14 cellular contexts compared by ENCODE assay signal in genomic region chr2:62870966-62871365, GRCh38.
DNase-seq lines count a peak whose midpoint lies in the region; ATAC-seq, FAIRE-seq and TF ChIP-seq lines count a peak whose summit lies in the region.
"Had no signal": no experiment of that assay in that cellular context is flagged by ENCODE, and none has a peak within 500 bp of the region (broad histone marks: within the 10 kb centered on the region; RNA-seq: fewer than 3 reads in every experiment).

No MANE protein-coding gene starts in this region.

- H4K8ac ChIP-seq in IMR-90 (ENCODE audit: low read depth in 2 of 2, low read length in 2 of 2), result no peak overlapping the region

- no peak overlapping the region for H2BK120ac ChIP-seq in IMR-90 (ENCODE audit: low read depth, low read length)

- H2BK5ac ChIP-seq in IMR-90 (ENCODE audit: low read depth, low read length, poor library complexity, severe bottlenecking), result no peak overlapping the region

- H3K18ac ChIP-seq in IMR-90 (ENCODE audit: low read depth, low read length), result no peak overlapping the region

- no peak overlapping the region for H2AK9ac ChIP-seq in IMR-90 (replicated peaks; ENCODE audit: low read depth, low read length, poor library complexity)

- peaks cover 4 to 13% (median 8%) of the 10 kb centered on the region in 6 donors for H3K9me3 Mint-ChIP-seq in immature natural killer cell

- FAIRE-seq in GM12878 (lab: Jason Lieb, UNC), result peak; percentile 41

- H3K4me3 ChIP-seq in IMR-90 (ENCODE audit: insufficient read depth, low read depth, low read length), result no peak overlapping the region
- no peak overlapping the region for H3K4me3 ChIP-seq in GM12878
- H3K4me3 ChIP-seq in esophagus squamous epithelium, result no peak overlapping the region
- no peak overlapping the region for H3K4me3 ChIP-seq in right atrium auricular region
- no peak overlapping the region for H3K4me3 ChIP-seq in effector memory CD4-positive, alpha-beta T cell (ENCODE audit: insufficient read depth, low read depth, low read length, poor library complexity, severe bottlenecking)
- H3K4me3 ChIP-seq: GM23248 had no signal

- H3K9me1 ChIP-seq in IMR-90 (ENCODE audit: insufficient read depth, low read length), result no peaks in the 10 kb centered on the region

- H4K5ac ChIP-seq in IMR-90 (ENCODE audit: low read depth, low read length), result no peak overlapping the region

- dilution Hi-C loops in IMR-90 (cut with HindIII; ENCODE audit: low sequenced_read_pairs, unreplicated experiment), result no loop called here

- peaks cover 7% of the 10 kb centered on the region for H3K36me3 ChIP-seq in IMR-90 (ENCODE audit: control insufficient read depth, insufficient read depth, low read length)
- H3K36me3 ChIP-seq in GM12878 (ENCODE audit: control insufficient read depth in 2 of 2, insufficient read depth in 2 of 2, low read length in 1 of 2), result peaks cover 3 to 4% of the 10 kb centered on the region in 2 experiments; a peak in 2 of 4 replicates
- peaks cover 3 to 57% (median 6%) of the 10 kb centered on the region in 3 donors for H3K36me3 ChIP-seq in esophagus squamous epithelium
- H3K36me3 ChIP-seq in right atrium auricular region, result peaks cover 12% of the 10 kb centered on the region
- peaks cover 3% of the 10 kb centered on the region for H3K36me3 ChIP-seq in effector memory CD4-positive, alpha-beta T cell (ENCODE audit: control insufficient read depth, insufficient read depth, low read length)

- TF ChIP-seq EP300 in GM12878 (IDR thresholded peaks at IDR 0.05; ENCODE audit: borderline replicate concordance in 1 of 2, control insufficient read depth in 1 of 2, low read depth in 2 of 2, low read length in 2 of 2), result no peak

- H3K4me2 ChIP-seq in IMR-90 (ENCODE audit: low read depth, low read length), result no peak overlapping the region
- no peak overlapping the region for H3K4me2 ChIP-seq in GM12878 (ENCODE audit: control insufficient read depth, insufficient read depth)

- TF ChIP-seq RAD21 in IMR-90 (IDR thresholded peaks at IDR 0.05; ENCODE audit: low read length) (no peak), GM12878 (IDR thresholded peaks at IDR 0.05; ENCODE audit: insufficient read depth, low read depth, low read length) (no peak)

- H3K9ac ChIP-seq in IMR-90 (ENCODE audit: low read depth, low read length), result no peak overlapping the region
- no peak overlapping the region for H3K9ac ChIP-seq in GM12878 (ENCODE audit: control insufficient read depth, insufficient read depth, low read length)
- H3K9ac ChIP-seq: GM23248 had no signal

- no peaks in the 10 kb centered on the region for H3K79me1 ChIP-seq in IMR-90 (ENCODE audit: low read depth in 1 of 2, low read length in 2 of 2)

- H3K27ac ChIP-seq in IMR-90 (ENCODE audit: insufficient read depth, low read length), result no peak overlapping the region
- no peak overlapping the region for H3K27ac ChIP-seq in GM12878 (ENCODE audit: control insufficient read depth, insufficient read depth)
- peak overlapping the region in 3 of 4 donors; percentile 63 to 82 (median 80) for H3K27ac ChIP-seq in esophagus squamous epithelium
- H3K27ac ChIP-seq in right atrium auricular region, result no peak overlapping the region
- no peak overlapping the region for H3K27ac ChIP-seq in effector memory CD4-positive, alpha-beta T cell (ENCODE audit: insufficient read depth, low read length, poor library complexity, severe bottlenecking)
- H3K27ac ChIP-seq: GM23248 had no signal

- in situ Hi-C loops in IMR-90 (cut with MboI; ENCODE audit: low sequenced_read_pairs) (no loop called here), GM12878 (cut with MboI) (no loop called here)

- H2BK15ac ChIP-seq in IMR-90 (ENCODE audit: low read depth, low read length), result no peak overlapping the region

- intact Hi-C loops in IMR-90 (cut with micrococcal nuclease) (no loop called here), GM12878 (cut with micrococcal nuclease; ENCODE audit: unreplicated experiment) (no loop called here), esophagus squamous epithelium (cut with DNase I) (no loop called here)

- POLR2A ChIA-PET in IMR-90 (lab: Charles Lee; ENCODE audit: unreplicated experiment) (no interaction called here), GM12878 (lab: Charles Lee) (no interaction called here)

- H3K79me2 ChIP-seq in GM12878 (ENCODE audit: control insufficient read depth, insufficient read depth, low read length), result no peaks in the 10 kb centered on the region

- H3K27ac Mint-ChIP-seq in immature natural killer cell, result no peak overlapping the region
- H3K27ac Mint-ChIP-seq: CD14-positive monocyte; CD8-positive, alpha-beta T cell had no signal

- H3K14ac ChIP-seq in IMR-90 (replicated peaks; ENCODE audit: low read depth, low read length), result no peak overlapping the region

- H4K91ac ChIP-seq in IMR-90 (ENCODE audit: insufficient read depth, low read depth, low read length), result no peak overlapping the region

- no peak overlapping the region for H3K4ac ChIP-seq in IMR-90 (ENCODE audit: low read depth, low read length)

- no TSS peak for BruUV-seq in IMR-90 (replicated peaks; lab: Mats Ljungman, UMichigan)
- BruUV-seq in GM12878 (replicated peaks; lab: Mats Ljungman, UMichigan), result no TSS peak

- no peaks in the 10 kb centered on the region; the same call in 1 of the 2 replicates for H3K9me3 ChIP-seq in IMR-90 (ENCODE audit: control insufficient read depth, insufficient read depth, low read length)
- peaks cover 5% of the 10 kb centered on the region; the same call in 2 of the 3 replicates for H3K9me3 ChIP-seq in GM12878 (replicated peaks; ENCODE audit: control insufficient read depth, insufficient read depth, low read length)
- no peaks in the 10 kb centered on the region for H3K9me3 ChIP-seq in esophagus squamous epithelium
- H3K9me3 ChIP-seq in right atrium auricular region, result peaks cover 0 to 14% of the 10 kb centered on the region in 2 donors
- H3K9me3 ChIP-seq in effector memory CD4-positive, alpha-beta T cell (ENCODE audit: control insufficient read depth, low read length), result no peaks in the 10 kb centered on the region

- ATAC-seq in IMR-90 (ENCODE audit: low read depth) (no peak), GM12878 (no peak)
- ATAC-seq: CD8-positive, alpha-beta T cell had no signal

- SMC1A ChIA-PET in GM12878 (lab: Charles Lee; ENCODE audit: uncharacterized antibody, unreplicated experiment), result interaction anchor here (1.5 kb wide), 1 partner anchor 27 kb away, joined by 3 read pairs; no protein-coding TSS in a partner anchor

- no peak overlapping the region for H3K4me3 Mint-ChIP-seq in immature natural killer cell
- H3K4me3 Mint-ChIP-seq: CD14-positive monocyte; CD8-positive, alpha-beta T cell had no signal

- H3K36me3 Mint-ChIP-seq in immature natural killer cell, result peaks cover 57 to 63% (median 59%) of the 10 kb centered on the region in 3 donors

- H3K56ac ChIP-seq in IMR-90 (ENCODE audit: extremely low read depth, insufficient read depth, low read length), result no peak overlapping the region

- no peaks in the 10 kb centered on the region for H3K4me1 Mint-ChIP-seq in immature natural killer cell
- H3K4me1 Mint-ChIP-seq: CD14-positive monocyte had no signal

- H2AK5ac ChIP-seq in IMR-90 (ENCODE audit: low read depth, low read length), result no peak overlapping the region

- H3K23ac ChIP-seq in IMR-90 (ENCODE audit: low read depth, low read length), result no peak overlapping the region

- H4K20me1 ChIP-seq in IMR-90 (ENCODE audit: insufficient read depth, low read length) (no peaks in the 10 kb centered on the region), GM12878 (ENCODE audit: control insufficient read depth, insufficient read depth) (no peaks in the 10 kb centered on the region)

- TF ChIP-seq CTCF in IMR-90 (conservative IDR thresholded peaks at IDR 0.05; ENCODE audit: low read depth, low read length) (no peak), GM12878 (IDR thresholded peaks at IDR 0.05 in 2 of 3, conservative IDR thresholded peaks at IDR 0.05 in 1 of 3; ENCODE audit: control insufficient read depth in 2 of 3, extremely low read depth in 1 of 3, insufficient read depth in 1 of 3, low read depth in 3 of 3, low read length in 3 of 3) (no peak), esophagus squamous epithelium (IDR thresholded peaks at IDR 0.05) (no peak), right atrium auricular region (IDR thresholded peaks at IDR 0.05) (no peak)

- WGBS in IMR-90 (ENCODE audit: extremely low coverage in 2 of 2, insufficient read length in 1 of 2), 2 experiments, result no CpG with 5 or more reads among the region's 1 CpG
- 100% methylated on average over 1 of the region's 1 CpG for WGBS in GM12878 (ENCODE audit: insufficient coverage, insufficient replicate concordance, low lambda C conversion rate, missing lambda C conversion rate)
- WGBS in esophagus squamous epithelium, 2 donors, result 54 to 67% methylated on average over 1 of the region's 1 CpG

- peaks cover 0 to 2% (median 1%) of the 10 kb centered on the region in 3 donors for H3K27me3 Mint-ChIP-seq in immature natural killer cell (ENCODE audit: low read depth in 3 of 3)

- CTCF ChIA-PET in IMR-90 (lab: Yijun Ruan, JAX), result no interaction called here
- CTCF ChIA-PET in GM12878 (lab: Yijun Ruan, JAX), result no interaction called here

- H2BK20ac ChIP-seq in IMR-90 (ENCODE audit: low read depth, low read length), result no peak overlapping the region

- DNase-seq in IMR-90 (no peak), GM12878 (ENCODE audit: low read depth, low spot score) (no peak), esophagus squamous epithelium (lab: John Stamatoyannopoulos, UW) (no peak), renal cortical epithelial cell (ENCODE audit: low read depth) (peak; percentile 25), right atrium auricular region (ENCODE audit: low spot score) (no peak), NCI-H2107 (lab: John Stamatoyannopoulos, UW) (no peak), immature natural killer cell (no peak)
- DNase-seq in effector memory CD4-positive, alpha-beta T cell, result no peak
- DNase-seq: CD8-positive, alpha-beta T cell; COR-L47; DND-41; GDM1 had no signal

- H2AFZ ChIP-seq in IMR-90 (replicated peaks; ENCODE audit: low read length, poor library complexity) (no peak overlapping the region), GM12878 (ENCODE audit: control insufficient read depth, low read depth, low read length) (no peak overlapping the region)
- H2AFZ ChIP-seq: GM23248 had no signal

- H3K27me3 ChIP-seq in IMR-90 (ENCODE audit: control insufficient read depth, insufficient read depth, low read length) (no peaks in the 10 kb centered on the region), GM12878 (replicated peaks in 1 of 2; ENCODE audit: control insufficient read depth in 2 of 2, insufficient read depth in 2 of 2, low read length in 1 of 2) (no peaks in the 10 kb centered on the region), esophagus squamous epithelium (no peaks in the 10 kb centered on the region), right atrium auricular region (no peaks in the 10 kb centered on the region)
- no peaks in the 10 kb centered on the region for H3K27me3 ChIP-seq in effector memory CD4-positive, alpha-beta T cell (replicated peaks; ENCODE audit: control insufficient read depth, insufficient read depth, low read length, poor library complexity, severe bottlenecking)

- no peaks in the 10 kb centered on the region for H3K4me1 ChIP-seq in IMR-90 (ENCODE audit: control insufficient read depth, insufficient read depth, low read length)
- H3K4me1 ChIP-seq in GM12878 (ENCODE audit: control insufficient read depth, insufficient read depth, low read length), result no peaks in the 10 kb centered on the region
- peaks cover 0 to 6% (median 0%) of the 10 kb centered on the region in 3 donors for H3K4me1 ChIP-seq in esophagus squamous epithelium
- no peaks in the 10 kb centered on the region for H3K4me1 ChIP-seq in right atrium auricular region
- no peaks in the 10 kb centered on the region for H3K4me1 ChIP-seq in effector memory CD4-positive, alpha-beta T cell (ENCODE audit: control insufficient read depth, insufficient read depth, low read length, poor library complexity, severe bottlenecking)

- TF ChIP-seq POLR2A in IMR-90 (IDR thresholded peaks at IDR 0.05; ENCODE audit: low read depth, low read length) (no peak), GM12878 (IDR thresholded peaks at IDR 0.05; ENCODE audit: low read depth, low read length) (no peak), esophagus squamous epithelium (IDR thresholded peaks at IDR 0.05) (no peak)

- RAD21 ChIA-PET in GM12878 (lab: Charles Lee; ENCODE audit: unreplicated experiment), result no interaction called here

Comparison
In these comparisons a context has a peak if more than half of its experiments do, and no peak if none do; other contexts are left out.
1. H3K27ac ChIP-seq: peak in esophagus squamous epithelium (3 of 4); none in IMR-90 (single experiment), GM12878 (single experiment), right atrium auricular region (0 of 2) and effector memory CD4-positive, alpha-beta T cell (single experiment).